Comparison of ENCODE assay signal across 1 cellular context in the genomic region with DNA sequence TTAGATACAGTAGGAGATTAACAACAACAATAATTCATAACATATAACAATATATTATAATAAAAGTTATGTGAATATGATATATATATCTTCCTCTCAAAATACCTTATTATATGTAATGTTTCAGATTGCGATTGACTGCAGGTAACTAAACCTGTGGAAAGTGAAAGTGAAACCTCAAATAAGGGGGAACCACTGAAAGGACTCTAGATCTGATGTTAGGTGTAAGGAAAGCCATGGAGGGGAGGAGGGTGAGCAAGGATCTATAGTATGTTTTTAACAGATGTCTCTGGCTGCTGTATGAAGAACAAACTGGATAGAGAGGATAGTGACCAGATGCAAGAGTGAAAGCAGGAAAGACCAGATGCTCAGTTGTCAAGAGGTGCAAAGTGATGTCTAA.
TF ChIP-seq lines count a peak whose summit lies in the region.

No MANE protein-coding gene starts in this region.

TF ChIP-seq in GM12878, 131 proteins besides CTCF, POLR2A, EP300 and RAD21:
- TF ChIP-seq, protein P1, sequence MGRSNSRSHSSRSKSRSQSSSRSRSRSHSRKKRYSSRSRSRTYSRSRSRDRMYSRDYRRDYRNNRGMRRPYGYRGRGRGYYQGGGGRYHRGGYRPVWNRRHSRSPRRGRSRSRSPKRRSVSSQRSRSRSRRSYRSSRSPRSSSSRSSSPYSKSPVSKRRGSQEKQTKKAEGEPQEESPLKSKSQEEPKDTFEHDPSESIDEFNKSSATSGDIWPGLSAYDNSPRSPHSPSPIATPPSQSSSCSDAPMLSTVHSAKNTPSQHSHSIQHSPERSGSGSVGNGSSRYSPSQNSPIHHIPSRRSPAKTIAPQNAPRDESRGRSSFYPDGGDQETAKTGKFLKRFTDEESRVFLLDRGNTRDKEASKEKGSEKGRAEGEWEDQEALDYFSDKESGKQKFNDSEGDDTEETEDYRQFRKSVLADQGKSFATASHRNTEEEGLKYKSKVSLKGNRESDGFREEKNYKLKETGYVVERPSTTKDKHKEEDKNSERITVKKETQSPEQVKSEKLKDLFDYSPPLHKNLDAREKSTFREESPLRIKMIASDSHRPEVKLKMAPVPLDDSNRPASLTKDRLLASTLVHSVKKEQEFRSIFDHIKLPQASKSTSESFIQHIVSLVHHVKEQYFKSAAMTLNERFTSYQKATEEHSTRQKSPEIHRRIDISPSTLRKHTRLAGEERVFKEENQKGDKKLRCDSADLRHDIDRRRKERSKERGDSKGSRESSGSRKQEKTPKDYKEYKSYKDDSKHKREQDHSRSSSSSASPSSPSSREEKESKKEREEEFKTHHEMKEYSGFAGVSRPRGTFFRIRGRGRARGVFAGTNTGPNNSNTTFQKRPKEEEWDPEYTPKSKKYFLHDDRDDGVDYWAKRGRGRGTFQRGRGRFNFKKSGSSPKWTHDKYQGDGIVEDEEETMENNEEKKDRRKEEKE (IDR thresholded peaks at IDR 0.05) = no peak
- TF ChIP-seq HCFC1 (IDR thresholded peaks at IDR 0.05; ENCODE audit: low read length) = no peak
- no peak for TF ChIP-seq ZBED1 (IDR thresholded peaks at IDR 0.05; ENCODE audit: borderline replicate concordance)
- no peak for TF ChIP-seq CREB1 (IDR thresholded peaks at IDR 0.05; ENCODE audit: low read depth)
- no peak for TF ChIP-seq IRF4 (IDR thresholded peaks at IDR 0.05; ENCODE audit: low read depth, low read length)
- TF ChIP-seq TAF1 (IDR thresholded peaks at IDR 0.05; ENCODE audit: borderline replicate concordance, low read depth, low read length) = no peak
- no peak for TF ChIP-seq ZNF687 (IDR thresholded peaks at IDR 0.05)
- no peak for TF ChIP-seq KAT2A (conservative IDR thresholded peaks at IDR 0.05; ENCODE audit: control insufficient read depth, low read depth, low read length)
- no peak for TF ChIP-seq MTA2 (IDR thresholded peaks at IDR 0.05; ENCODE audit: low read depth)
- TF ChIP-seq, protein P2, sequence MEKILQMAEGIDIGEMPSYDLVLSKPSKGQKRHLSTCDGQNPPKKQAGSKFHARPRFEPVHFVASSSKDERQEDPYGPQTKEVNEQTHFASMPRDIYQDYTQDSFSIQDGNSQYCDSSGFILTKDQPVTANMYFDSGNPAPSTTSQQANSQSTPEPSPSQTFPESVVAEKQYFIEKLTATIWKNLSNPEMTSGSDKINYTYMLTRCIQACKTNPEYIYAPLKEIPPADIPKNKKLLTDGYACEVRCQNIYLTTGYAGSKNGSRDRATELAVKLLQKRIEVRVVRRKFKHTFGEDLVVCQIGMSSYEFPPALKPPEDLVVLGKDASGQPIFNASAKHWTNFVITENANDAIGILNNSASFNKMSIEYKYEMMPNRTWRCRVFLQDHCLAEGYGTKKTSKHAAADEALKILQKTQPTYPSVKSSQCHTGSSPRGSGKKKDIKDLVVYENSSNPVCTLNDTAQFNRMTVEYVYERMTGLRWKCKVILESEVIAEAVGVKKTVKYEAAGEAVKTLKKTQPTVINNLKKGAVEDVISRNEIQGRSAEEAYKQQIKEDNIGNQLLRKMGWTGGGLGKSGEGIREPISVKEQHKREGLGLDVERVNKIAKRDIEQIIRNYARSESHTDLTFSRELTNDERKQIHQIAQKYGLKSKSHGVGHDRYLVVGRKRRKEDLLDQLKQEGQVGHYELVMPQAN (conservative IDR thresholded peaks at IDR 0.05) = no peak
- no peak for TF ChIP-seq JUNB (IDR thresholded peaks at IDR 0.05)
- no peak for TF ChIP-seq CBFB (IDR thresholded peaks at IDR 0.05; ENCODE audit: low read depth)
- no peak for TF ChIP-seq MEF2B (IDR thresholded peaks at IDR 0.05; ENCODE audit: partially characterized antibody, poor library complexity, severe bottlenecking)
- TF ChIP-seq NR2C2 (IDR thresholded peaks at IDR 0.05; ENCODE audit: borderline replicate concordance, control insufficient read depth, insufficient read length, low read depth) = no peak
TF ChIP-seq in GM12878: peak in this region for 0.
